Comparison of ENCODE assay signal across 23 cellular contexts in the genomic region with DNA sequence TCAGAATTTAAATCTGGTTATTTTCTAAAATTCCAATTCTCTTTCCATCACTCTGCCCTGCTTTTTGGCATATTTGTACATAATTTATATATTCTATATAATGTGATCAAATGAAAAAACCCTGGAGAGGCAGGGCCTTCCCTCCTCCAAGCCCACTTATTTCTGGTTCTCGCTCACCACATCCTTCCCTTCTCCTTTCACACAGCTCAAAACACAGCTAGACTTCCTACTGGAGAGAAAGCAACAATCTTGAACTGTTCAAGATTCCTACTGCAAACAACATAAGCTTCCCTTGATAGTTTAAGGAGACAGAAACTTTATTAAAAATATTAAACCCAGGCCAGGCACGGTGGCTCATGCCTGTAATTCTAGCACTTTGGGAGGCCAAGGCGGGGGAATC. TPM values are rescaled to one million over a fixed set of nuclear protein-coding genes. Genes with fewer than 3 reads are reported as not detected.
"Had no signal": no experiment of that assay in that cellular context is flagged by ENCODE, and none has a peak within 500 bp of the region (broad histone marks: within the 10 kb centered on the region; RNA-seq: fewer than 3 reads in every experiment).

No MANE protein-coding gene starts in this region.

- H3K4me1 ChIP-seq: lower lobe of right lung, right atrium auricular region, sigmoid colon, uterus had no signal

- H3K36me3 ChIP-seq: heart right ventricle, lower lobe of right lung, ovary, right atrium auricular region, sigmoid colon, uterus had no signal

- ATAC-seq: esophagus mucosa, natural killer cell had no signal

- H3K27me3 ChIP-seq: heart right ventricle, ovary, right atrium auricular region, sigmoid colon, uterus had no signal

- H3K9me3 ChIP-seq: heart right ventricle, lower lobe of right lung, ovary, right atrium auricular region, sigmoid colon, uterus had no signal

- H3K4me3 ChIP-seq: coronary artery, heart right ventricle, lower lobe of right lung, ovary, right atrium auricular region, sigmoid colon, skin epidermis, uterus had no signal

- FAIRE-seq: frontal cortex, islet of Langerhans had no signal

- H3K27ac ChIP-seq: lower lobe of right lung, ovary, right atrium auricular region, uterus had no signal

- DNase-seq: effector CD4-positive, alpha-beta T cell; endodermal cell; heart right ventricle; hypothalamus; kidney glomerular epithelial cell; lower lobe of right lung; natural killer cell; nucleus accumbens; ovary; sigmoid colon; stimulated activated CD4-positive, alpha-beta T cell treated with anti-CD3 and anti-CD28 coated beads, Interleukin-12 subunit alpha, Interleukin-12 subunit beta, amount 100 ng/mL, for 4 hours; stimulated activated naive CD4-positive, alpha-beta T cell treated with Interleukin-2 at 50 U/mL for 16 hours; uterus had no signal

RNA-seq across cellular contexts. Expression of a gene that starts 7.6 kb away (rescaled TPM):
- total RNA-seq: dermis microvascular lymphatic vessel endothelial cell, fibroblast of lung, glomerular endothelial cell, myocyte, right atrium auricular region had no signal
- polyA plus RNA-seq: fibroblast of lung had no signal
